Comparison of ENCODE assay signal across 23 cellular contexts in the genomic region with DNA sequence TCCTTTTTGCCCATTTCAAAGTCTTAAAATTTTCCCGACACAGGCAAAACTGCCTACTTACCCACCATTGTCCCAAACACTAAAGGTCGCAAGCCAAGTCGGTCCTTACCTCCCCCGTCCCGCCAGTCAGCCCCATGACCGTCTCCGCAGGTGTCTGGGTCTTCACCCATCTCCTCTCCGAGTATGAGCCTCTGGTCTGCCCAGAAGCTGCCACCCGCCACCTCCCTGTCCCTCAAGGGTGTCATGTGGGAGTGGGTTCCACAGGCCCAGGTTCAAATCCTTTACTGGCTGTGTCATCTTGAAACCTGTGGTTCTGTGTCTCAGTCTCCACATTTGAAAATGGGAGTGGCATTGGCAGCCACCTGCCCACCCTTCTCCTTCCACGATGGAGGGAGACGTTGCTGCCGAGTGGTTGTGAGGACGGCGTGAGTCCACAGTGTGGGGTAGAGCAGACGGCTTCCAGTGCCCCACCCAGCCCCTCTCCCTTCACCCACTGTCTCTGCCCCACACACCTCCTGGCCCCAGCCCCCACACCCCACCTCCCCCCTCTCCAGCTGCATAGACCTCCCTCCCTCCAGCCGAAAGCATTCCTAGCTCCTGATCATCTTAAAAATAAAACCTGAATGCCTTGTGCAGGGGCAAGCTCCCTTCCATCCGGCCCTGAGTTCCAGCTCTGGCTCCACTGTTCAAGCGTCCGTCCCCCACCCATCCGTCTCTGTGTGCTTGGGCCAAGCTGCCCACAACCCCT. TPM values are rescaled to one million over a fixed set of nuclear protein-coding genes. Genes with fewer than 3 reads are reported as not detected.
DNase-seq lines count a peak whose midpoint lies in the region; ATAC-seq and TF ChIP-seq lines count a peak whose summit lies in the region.
"Had no signal": no experiment of that assay in that cellular context is flagged by ENCODE, and none has a peak within 500 bp of the region (broad histone marks: within the 10 kb centered on the region; RNA-seq: fewer than 3 reads in every experiment).

No MANE protein-coding gene starts in this region.

- H3K27ac ChIP-seq in aorta (ENCODE audit: low read depth in 1 of 2, low read length in 2 of 2) (no peak overlapping the region), Karpas-422 (ENCODE audit: low read length) (no peak overlapping the region)

- H3K9me3 ChIP-seq in mucosa of descending colon: peaks cover 3% of the 10 kb centered on the region
- no peaks in the 10 kb centered on the region for H3K9me3 ChIP-seq in aorta (ENCODE audit: control insufficient read depth, low read length)
- H3K9me3 ChIP-seq in Karpas-422 (ENCODE audit: low read length): no peaks in the 10 kb centered on the region

- intact Hi-C loops in left cardiac atrium (cut with DNase I) (loop anchor here in 1 of 2 donors (10.0 kb wide), 1 partner anchor 310 kb away; no protein-coding TSS in a partner anchor), Right ventricle myocardium superior (cut with DNase I) (loop anchor here (5.0 to 10.0 kb wide), 2 partner anchors 310 to 407 kb away; no protein-coding TSS in a partner anchor), mucosa of descending colon (cut with DNase I, micrococcal nuclease) (loop anchor here (10.0 kb wide), 2 partner anchors 180 to 450 kb away; no protein-coding TSS in a partner anchor), aorta (cut with DNase I) (no loop called here)

- no peak for TF ChIP-seq CTCF in chondrocyte (IDR thresholded peaks at IDR 0.05)
- TF ChIP-seq CTCF in mucosa of descending colon (IDR thresholded peaks at IDR 0.05): no peak

- no peak for ATAC-seq in left cardiac atrium
- no peak for ATAC-seq in Right ventricle myocardium superior (ENCODE audit: poor library complexity)
- no peak for ATAC-seq in mucosa of descending colon
- no peak for ATAC-seq in aorta (ENCODE audit: low FRiP score)
- ATAC-seq: GM12878, Panc1 had no signal

- no peak overlapping the region for H3K27ac Mint-ChIP-seq in chondrocyte (ENCODE audit: unreplicated experiment)
- H3K27ac Mint-ChIP-seq: CD4-positive, alpha-beta T cell had no signal

- no peaks in the 10 kb centered on the region for H3K79me2 ChIP-seq in Karpas-422 (ENCODE audit: low read length)

- H3K27me3 Mint-ChIP-seq in chondrocyte (ENCODE audit: low read depth): peaks cover 13% of the 10 kb centered on the region

- no peaks in the 10 kb centered on the region for H3K27me3 ChIP-seq in aorta (ENCODE audit: control insufficient read depth in 1 of 2, insufficient read depth in 2 of 2, low read length in 1 of 2)
- H3K27me3 ChIP-seq in Karpas-422 (ENCODE audit: low read length): no peaks in the 10 kb centered on the region

- H3K9me2 ChIP-seq in Karpas-422 (replicated peaks; ENCODE audit: insufficient read depth, low read length): no peaks in the 10 kb centered on the region

- no peak overlapping the region for H2AFZ ChIP-seq in Karpas-422 (ENCODE audit: low read length)

- no peak overlapping the region for H3K9ac ChIP-seq in Karpas-422 (ENCODE audit: low read length)

- H3K4me1 ChIP-seq in mucosa of descending colon (ENCODE audit: low read depth) (peaks cover 49% of the 10 kb centered on the region), aorta (ENCODE audit: control insufficient read depth in 1 of 2, insufficient read depth in 2 of 2, low read length in 2 of 2) (no peaks in the 10 kb centered on the region), Karpas-422 (ENCODE audit: low read length) (peaks cover 7% of the 10 kb centered on the region)

- H3K9me3 Mint-ChIP-seq in chondrocyte (ENCODE audit: low read depth): no peaks in the 10 kb centered on the region
- H3K9me3 Mint-ChIP-seq: CD4-positive, alpha-beta T cell had no signal

- no peak overlapping the region for H3K4me2 ChIP-seq in Karpas-422 (ENCODE audit: low read depth, low read length, poor library complexity, severe bottlenecking)

- DNase-seq in left cardiac atrium: peak; percentile 18
- no peak for DNase-seq in Right ventricle myocardium superior
- DNase-seq in chondrocyte (ENCODE audit: low spot score): peak; percentile 83
- DNase-seq in mucosa of descending colon: peak in 2 of 3 donors; percentile 27 to 42
- peak; percentile 33 to 51 for DNase-seq in aorta
- no peak for DNase-seq in OCI-M1 (lab: John Stamatoyannopoulos, UW)
- no peak for DNase-seq in Karpas-422
- DNase-seq: CD4-positive, alpha-beta T cell; COR-L47; DND-41; H7; Kasumi-1; NCI-H1694; NCI-H2081; NCI-H2171; NCI-H345; NCI-H524; NCI-H774; NK-92 treated with Interleukin-12 subunit alpha and Interleukin-12 subunit beta, amount 100 ng/mL, for 24 hours had no signal

- H3K4me3 Mint-ChIP-seq in chondrocyte (ENCODE audit: unreplicated experiment): no peak overlapping the region
- H3K4me3 Mint-ChIP-seq: CD4-positive, alpha-beta T cell had no signal

- no peaks in the 10 kb centered on the region for H3K36me3 Mint-ChIP-seq in chondrocyte (ENCODE audit: low read depth)

- H3K4me1 Mint-ChIP-seq in chondrocyte (ENCODE audit: low read depth): peaks cover 5% of the 10 kb centered on the region

- WGBS in aorta, 2 donors: 93% methylated on average over 20 of the region's 20 CpGs

- H3K4me3 ChIP-seq in mucosa of descending colon (no peak overlapping the region), aorta (ENCODE audit: low read length in 2 of 2) (no peak overlapping the region), Karpas-422 (ENCODE audit: low read length) (no peak overlapping the region)
- H3K4me3 ChIP-seq: GM12878 had no signal

- H3K36me3 ChIP-seq in mucosa of descending colon (ENCODE audit: low read depth) (peaks cover 4% of the 10 kb centered on the region), aorta (ENCODE audit: control insufficient read depth in 1 of 2, insufficient read depth in 2 of 2, low read length in 1 of 2) (no peaks in the 10 kb centered on the region), Karpas-422 (ENCODE audit: insufficient read depth, low read length) (no peaks in the 10 kb centered on the region)

- 0 out of 2 replicates have a peak, but pooled peaks cover 4% of the 10 kb centered on the region for H4K20me1 ChIP-seq in Karpas-422 (ENCODE audit: insufficient read depth, low read depth, low read length)

RNA-seq across cellular contexts. Expression of a gene that starts 35.3 kb away (rescaled TPM):
- not detected for total RNA-seq in left cardiac atrium
- not detected for total RNA-seq in Right ventricle myocardium superior
- total RNA-seq in chondrocyte: not detected in 3 replicates
- under 1 TPM in 1 of 3 donors, not detected in 2; 0.43 TPM for total RNA-seq in mucosa of descending colon
- total RNA-seq in aorta: not detected
- polyA plus RNA-seq in aorta: not detected
- not detected in 2 replicates for total RNA-seq in Karpas-422 (2014; rRNA removed; shearing (Covaris generic); ENCODE audit: low replicate concordance)
- total RNA-seq: CD4-positive, alpha-beta T cell; GM12878; H7; MCF 10A had no signal
- polyA plus RNA-seq: BJ, GM12878 had no signal

Comparison
In these comparisons a context has a peak if more than half of its experiments do, and no peak if none do; other contexts are left out.
1. DNase-seq: peak in left cardiac atrium (single experiment), chondrocyte (single experiment), mucosa of descending colon (2 of 3) and aorta (2 of 2); none in Right ventricle myocardium superior (single experiment), OCI-M1 (single experiment) and Karpas-422 (single experiment).
2. intact Hi-C loops: an anchor here in Right ventricle myocardium superior (5.0 to 10.0 kb wide) and mucosa of descending colon (10.0 kb wide); none called in aorta.